ENCODE assay signal across 8 cellular contexts in genomic region chr1:205273551-205273982, GRCh38. TPM values are rescaled to one million over a fixed set of nuclear protein-coding genes. Genes with fewer than 3 reads are reported as not detected.
DNase-seq lines count a peak whose midpoint lies in the region; ATAC-seq, FAIRE-seq and TF ChIP-seq lines count a peak whose summit lies in the region.

No MANE protein-coding gene starts in this region.

- H3K27ac ChIP-seq in caudate nucleus (ENCODE audit: low read depth, low read length) (peak overlapping the region; percentile 0), kidney (ENCODE audit: low read depth in 2 of 2, low read length in 2 of 2) (peak overlapping the region; percentile 74 to 84)

- H3K4me3 ChIP-seq in kidney (ENCODE audit: low read length in 2 of 2), result no peak overlapping the region

- FAIRE-seq in kidney (lab: Jason Lieb, UNC), result peak; percentile 52

- ATAC-seq in HG03159 (IDR thresholded peaks at IDR 0.05; ENCODE audit: unreplicated experiment) (peak; percentile 54), HG03097 (IDR thresholded peaks at IDR 0.05; ENCODE audit: low FRiP score, unreplicated experiment) (no peak)

- no peaks in the 10 kb centered on the region for H3K36me3 ChIP-seq in kidney (ENCODE audit: control insufficient read depth in 1 of 2, insufficient read depth in 2 of 2, low read length in 2 of 2)

- intact Hi-C loops in kidney (cut with DNase I), result loop anchor here (5.0 kb wide), 1 partner anchor 54 kb away; no protein-coding TSS in a partner anchor

- H3K9ac ChIP-seq in kidney (ENCODE audit: low read length in 2 of 2), result peak overlapping the region in 1 of 2 donors; percentile 43

- DNase-seq in NCI-H2227 treated with DMSO at 0.1 percent for 48 hours (lab: John Stamatoyannopoulos, UW) (peak; percentile 87), caudate nucleus (lab: John Stamatoyannopoulos, UW) (peak in 59 of 61 donors; percentile 28 to 91 (median 71)), kidney (peak; percentile 94)
- DNase-seq in activated CD4-positive, CD25-positive, alpha-beta regulatory T cell (lab: John Stamatoyannopoulos, UW), result peak; percentile 72 to 75 (median 72)
- peak; percentile 79 to 83 for DNase-seq in stimulated activated CD4-positive, alpha-beta T cell treated with anti-CD3 and anti-CD28 coated beads, Interleukin-1b, Interleukin-23, amount 100 ng/mL, for 4 hours (ENCODE audit: low read depth in 2 of 2)

- peaks cover 13 to 30% of the 10 kb centered on the region in 2 donors for H3K4me1 ChIP-seq in kidney (ENCODE audit: control insufficient read depth in 1 of 2, insufficient read depth in 1 of 2, low read depth in 1 of 2, low read length in 2 of 2)

- no peaks in the 10 kb centered on the region for H3K9me3 ChIP-seq in kidney (ENCODE audit: control insufficient read depth in 1 of 2, low read length in 2 of 2)

- TF ChIP-seq CTCF in GM12872 (IDR thresholded peaks at IDR 0.05; ENCODE audit: insufficient read depth, low read depth, low read length) (peak; percentile 99), kidney (IDR thresholded peaks at IDR 0.05; ENCODE audit: borderline replicate concordance, extremely low read depth, insufficient read depth) (peak; percentile 99)

RNA-seq across cellular contexts. Expression of gene TMCC2, which starts 45.8 kb away (rescaled TPM):
- 1.3 TPM for total RNA-seq in kidney
- 3.5 TPM for polyA plus RNA-seq in kidney (ENCODE audit: insufficient read depth, low read depth, low replicate concordance)

RNA-seq across cellular contexts. Expression of gene NUAK2, which starts 48.0 kb away (rescaled TPM):
- 19.4 TPM for total RNA-seq in kidney
- polyA plus RNA-seq in kidney (ENCODE audit: insufficient read depth, low read depth, low replicate concordance), result 15.1 TPM
